Comparison of ENCODE assay signal across 13 cellular contexts in the genomic region with DNA sequence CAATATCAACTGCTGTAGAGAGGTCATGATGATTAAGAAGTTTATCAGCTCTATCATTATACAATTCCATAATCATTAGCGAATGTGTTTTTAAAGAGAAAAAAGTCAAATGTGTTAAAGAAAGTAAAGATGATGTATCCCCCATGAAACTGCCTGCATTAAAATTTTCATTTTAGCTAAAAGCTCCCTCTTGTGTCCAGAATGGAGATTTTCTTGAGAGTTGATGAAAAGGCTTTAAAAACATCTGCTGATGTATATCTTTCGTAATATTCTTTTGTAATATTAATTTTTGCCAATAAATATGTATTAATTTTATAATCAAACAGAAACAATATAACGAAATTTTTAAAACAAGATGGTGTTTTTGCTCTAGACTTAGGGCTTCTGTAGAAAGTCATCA. TPM values are rescaled to one million over a fixed set of nuclear protein-coding genes. Genes with fewer than 3 reads are reported as not detected.
A peak's percentile ranks its signal among the peaks of the same experiment; 100 is the strongest.
DNase-seq lines count a peak whose midpoint lies in the region; ATAC-seq, FAIRE-seq and TF ChIP-seq lines count a peak whose summit lies in the region.
"Had no signal": no experiment of that assay in that cellular context is flagged by ENCODE, and none has a peak within 500 bp of the region (broad histone marks: within the 10 kb centered on the region; RNA-seq: fewer than 3 reads in every experiment).

No MANE protein-coding gene starts in this region.

- no peak overlapping the region for H4K8ac ChIP-seq in H9 (replicated peaks; ENCODE audit: insufficient read length, low read depth, low read length)

- peaks cover 16 to 31% of the 10 kb centered on the region in 2 experiments for H3K4me1 Mint-ChIP-seq in H9
- H3K4me1 Mint-ChIP-seq: natural killer cell had no signal

- H2BK15ac ChIP-seq in H9 (ENCODE audit: low read depth, low read length): no peak overlapping the region

- intact Hi-C loops in kidney (cut with DNase I): no loop called here

- H3K14ac ChIP-seq in H9 (ENCODE audit: insufficient read depth, low read length): no peak overlapping the region

- ATAC-seq in HG03457 (IDR thresholded peaks at IDR 0.05; ENCODE audit: unreplicated experiment) (no peak), HG03095 (IDR thresholded peaks at IDR 0.05; ENCODE audit: unreplicated experiment) (no peak), HG03439 (IDR thresholded peaks at IDR 0.05; ENCODE audit: unreplicated experiment) (no peak), GM18505 (IDR thresholded peaks at IDR 0.05; ENCODE audit: unreplicated experiment) (no peak)
- ATAC-seq: natural killer cell had no signal

- H3K4me1 ChIP-seq in H9 (ENCODE audit: insufficient read depth, low read length) (peaks cover 2% of the 10 kb centered on the region; the same call in 1 of the 2 replicates), kidney (ENCODE audit: control insufficient read depth in 1 of 2, insufficient read depth in 1 of 2, low read depth in 1 of 2, low read length in 2 of 2) (no peaks in the 10 kb centered on the region)
- H3K4me1 ChIP-seq: stomach had no signal

- H3K18ac ChIP-seq in H9 (ENCODE audit: insufficient read length, low read depth, low read length): no peak overlapping the region

- H3K27ac Mint-ChIP-seq in H9: no peak overlapping the region
- H3K27ac Mint-ChIP-seq: activated CD4-positive, alpha-beta memory T cell treated with anti-CD3 and anti-CD28 coated beads for 36 hours; activated naive CD8-positive, alpha-beta T cell; natural killer cell had no signal

- H3K27ac ChIP-seq in H9 (ENCODE audit: insufficient read length, low read depth, low read length): no peak overlapping the region
- no peak overlapping the region for H3K27ac ChIP-seq in kidney (ENCODE audit: low read depth in 2 of 2, low read length in 2 of 2)
- H3K27ac ChIP-seq: SK-N-MC, stomach had no signal

- no peak overlapping the region for H2BK120ac ChIP-seq in H9 (ENCODE audit: low read depth, low read length, poor library complexity, severe bottlenecking)

- no peak overlapping the region for H4K91ac ChIP-seq in H9 (ENCODE audit: insufficient read length, low read depth, low read length)

- H3K36me3 Mint-ChIP-seq in H9 (ENCODE audit: insufficient read depth in 1 of 3, low read depth in 3 of 3): peaks cover 0 to 5% (median 0%) of the 10 kb centered on the region in 3 experiments; a peak in 2 of 7 replicates
- H3K36me3 Mint-ChIP-seq: activated CD4-positive, alpha-beta memory T cell treated with anti-CD3 and anti-CD28 coated beads for 36 hours; activated naive CD8-positive, alpha-beta T cell; natural killer cell had no signal

- H3K36me3 ChIP-seq in kidney (ENCODE audit: control insufficient read depth in 1 of 2, insufficient read depth in 2 of 2, low read length in 2 of 2): no peaks in the 10 kb centered on the region
- H3K36me3 ChIP-seq: stomach had no signal

- H3K4me3 ChIP-seq in kidney (ENCODE audit: low read length in 2 of 2): no peak overlapping the region
- H3K4me3 ChIP-seq: SK-N-MC, stomach had no signal

- no CpG with 5 or more reads among the region's 3 CpGs for WGBS in H9 (ENCODE audit: extremely low coverage, insufficient read length, low lambda C conversion rate)

- no peak overlapping the region for H2AFZ ChIP-seq in H9 (ENCODE audit: low read length)

- H3K9me3 ChIP-seq in H9 (ENCODE audit: control insufficient read depth, low read depth, low read length): no peaks in the 10 kb centered on the region
- no peaks in the 10 kb centered on the region for H3K9me3 ChIP-seq in kidney (ENCODE audit: control insufficient read depth in 1 of 2, low read length in 2 of 2)

- no peaks in the 10 kb centered on the region for H3K23me2 ChIP-seq in H9 (ENCODE audit: insufficient read length, low read depth, low read length, poor library complexity, severe bottlenecking)

- no peak overlapping the region for H3T11ph ChIP-seq in H9 (ENCODE audit: low read length)

- H2BK5ac ChIP-seq in H9 (ENCODE audit: insufficient read length, low read length): no peak overlapping the region

- H3K23ac ChIP-seq in H9 (ENCODE audit: insufficient read length, low read depth, low read length): no peak overlapping the region

- H3K4ac ChIP-seq in H9 (ENCODE audit: low read depth, low read length): no peak overlapping the region

- no peaks in the 10 kb centered on the region for H3K79me1 ChIP-seq in H9 (ENCODE audit: insufficient read depth, low read depth, low read length, poor library complexity, severe bottlenecking)

- TF ChIP-seq CTCF in D721Med (IDR thresholded peaks at IDR 0.05; ENCODE audit: insufficient read depth, missing control alignments) (peak; percentile 5), H9 (conservative IDR thresholded peaks at IDR 0.05) (peak; percentile 69), kidney (IDR thresholded peaks at IDR 0.05; ENCODE audit: borderline replicate concordance, extremely low read depth, insufficient read depth) (no peak)

- no peak overlapping the region for H2AK5ac ChIP-seq in H9 (ENCODE audit: insufficient read length, low read length)

- no peak overlapping the region for H3K9ac ChIP-seq in H9 (ENCODE audit: extremely low read depth, insufficient read length, low read length)
- no peak overlapping the region for H3K9ac ChIP-seq in kidney (ENCODE audit: low read length in 2 of 2)

- no peak overlapping the region for H2BK12ac ChIP-seq in H9 (ENCODE audit: insufficient read length, low read depth, low read length)

- no peak for DNase-seq in D721Med (ENCODE audit: insufficient read length, low spot score)
- DNase-seq in H9: no peak
- DNase-seq in SK-MEL-5 (ENCODE audit: low read depth, low spot score): peak; percentile 42
- DNase-seq in kidney: no peak
- DNase-seq: activated CD4-positive, alpha-beta memory T cell treated with anti-CD3 and anti-CD28 coated beads for 36 hours; natural killer cell; stomach had no signal

- no peaks in the 10 kb centered on the region for H3K27me3 ChIP-seq in H9 (ENCODE audit: insufficient read depth, low read length)

- peaks cover 4% of the 10 kb centered on the region for H3K27me3 Mint-ChIP-seq in H9 (ENCODE audit: low read depth)
- H3K27me3 Mint-ChIP-seq: activated CD4-positive, alpha-beta memory T cell treated with anti-CD3 and anti-CD28 coated beads for 36 hours; activated naive CD8-positive, alpha-beta T cell had no signal

- H3K56ac ChIP-seq in H9 (ENCODE audit: insufficient read length, low read depth, low read length): no peak overlapping the region

- no peak for TF ChIP-seq POLR2A in GM18505 (IDR thresholded peaks at IDR 0.05; ENCODE audit: borderline replicate concordance, extremely low read depth, insufficient read depth, insufficient read length)

- FAIRE-seq in D721Med (lab: Jason Lieb, UNC): no peak
- peak; percentile 95 for FAIRE-seq in kidney (lab: Jason Lieb, UNC)

- H3K9me3 Mint-ChIP-seq in H9: peaks cover 0 to 5% of the 10 kb centered on the region in 2 experiments; a peak in 2 of 5 replicates
- H3K9me3 Mint-ChIP-seq: activated CD4-positive, alpha-beta memory T cell treated with anti-CD3 and anti-CD28 coated beads for 36 hours; natural killer cell had no signal

- in situ Hi-C loops in SK-MEL-5 (cut with HindIII; ENCODE audit: low pct_unique_long_range_greater_than_20kb, low sequenced_read_pairs): no loop called here

- no peak overlapping the region for H3K4me3 Mint-ChIP-seq in H9
- H3K4me3 Mint-ChIP-seq: activated CD4-positive, alpha-beta memory T cell treated with anti-CD3 and anti-CD28 coated beads for 36 hours; activated naive CD8-positive, alpha-beta T cell; natural killer cell had no signal

- no peak overlapping the region for H3K4me2 ChIP-seq in H9 (ENCODE audit: insufficient read depth, insufficient read length, low read length)

- H4K20me1 ChIP-seq in H9 (ENCODE audit: control insufficient read depth, insufficient read depth, insufficient read length): no peaks in the 10 kb centered on the region

- no peak overlapping the region for H2BK20ac ChIP-seq in H9 (ENCODE audit: low read depth, low read length, poor library complexity, severe bottlenecking)

- H3K79me2 ChIP-seq in H9 (ENCODE audit: insufficient read depth, low read length): no peaks in the 10 kb centered on the region

- no peak overlapping the region for H4K5ac ChIP-seq in H9 (ENCODE audit: insufficient read length, low read depth, low read length)

RNA-seq across cellular contexts. Expression of a gene that starts 52.1 kb away (rescaled TPM):
- 1.2 and 1.6 TPM in 2 replicates for total RNA-seq in H9 (2021)
- 0.11 TPM in 1 of 2 replicates, not detected in the other for total RNA-seq in SK-MEL-5 (2014; rRNA removed; shearing (Covaris generic))
- polyA plus RNA-seq in SK-MEL-5 (2015; cell fraction: cytosol; rRNA removed): 0.11 TPM in 1 of 2 replicates, not detected in the other
- not detected in 2 replicates for polyA plus RNA-seq in SK-MEL-5 (2015; cell fraction: nucleus; rRNA removed)
- total RNA-seq in kidney: not detected
- not detected for polyA plus RNA-seq in kidney (ENCODE audit: insufficient read depth, low read depth, low replicate concordance)
- total RNA-seq: stomach had no signal
